In the genomic region with DNA sequence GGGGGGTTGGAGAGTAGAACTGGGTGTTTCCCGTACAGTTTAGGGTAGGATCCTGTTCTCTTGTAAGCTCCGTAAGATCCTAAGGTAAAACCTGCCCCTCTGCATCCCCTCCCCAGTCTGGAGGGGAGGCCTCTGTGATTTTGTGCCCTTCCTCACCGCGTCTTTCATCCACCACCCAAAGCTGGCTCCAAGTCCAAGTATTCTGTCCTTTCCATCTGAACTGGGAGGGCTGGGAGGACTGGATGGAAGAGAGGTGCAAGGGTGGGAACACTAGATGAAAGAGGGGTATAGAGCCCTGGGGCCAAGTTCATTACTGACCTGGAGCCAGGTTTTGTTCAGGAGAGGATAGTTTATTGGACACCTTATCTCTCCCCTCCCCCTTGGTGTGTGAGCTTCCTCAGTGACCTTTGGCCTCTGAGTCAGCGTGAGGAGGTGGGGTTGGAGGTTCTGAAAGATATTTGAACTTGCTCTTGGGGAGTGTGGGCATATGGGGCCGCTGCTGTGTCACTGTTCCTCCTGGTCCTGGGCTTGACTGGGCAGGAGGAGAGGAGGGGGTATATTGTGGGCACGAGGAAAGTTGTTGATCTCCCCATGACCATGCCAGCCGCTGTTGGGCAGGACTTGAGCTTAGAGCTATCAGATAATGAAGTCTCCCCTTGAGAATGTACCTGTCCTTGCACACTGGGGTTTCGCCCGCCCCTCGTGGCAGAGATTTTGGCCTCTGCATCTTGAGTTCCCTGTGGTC, we compare ENCODE assay signal across 8 cellular contexts. TPM values are rescaled to one million over a fixed set of nuclear protein-coding genes. Genes with fewer than 3 reads are reported as not detected.
DNase-seq lines count a peak whose midpoint lies in the region; ATAC-seq, FAIRE-seq and TF ChIP-seq lines count a peak whose summit lies in the region.

No MANE protein-coding gene starts in this region.

- no peaks in the 10 kb centered on the region for H3K9me3 ChIP-seq in psoas muscle

- H3K27me3 ChIP-seq in psoas muscle (ENCODE audit: insufficient read depth in 3 of 3, low read length in 2 of 3), result no peaks in the 10 kb centered on the region

- FAIRE-seq in RCC 7860 (lab: Jason Lieb, UNC), result peak; percentile 84

- ATAC-seq in Right ventricle myocardium superior (ENCODE audit: poor library complexity), result no peak
- peak in 2 of 4 donors; percentile 9 to 15 for ATAC-seq in psoas muscle
- no peak for ATAC-seq in GM19035 (IDR thresholded peaks at IDR 0.05; ENCODE audit: unreplicated experiment)

- H3K4me3 ChIP-seq in psoas muscle, result peak overlapping the region; percentile 93

- peak; percentile 43 for DNase-seq in NCI-H2227 (lab: John Stamatoyannopoulos, UW; ENCODE audit: unreplicated experiment)
- no peak for DNase-seq in NCI-H2227 treated with DMSO at 0.1 percent for 48 hours (lab: John Stamatoyannopoulos, UW)
- peak; percentile 84 for DNase-seq in RCC 7860 (ENCODE audit: low spot score)
- DNase-seq in activated gamma-delta T cell treated with anti-CD3 and anti-CD28 coated beads, Interleukin-2, amount 50 U/mL, for 16 hours (ENCODE audit: low read depth), result peak; percentile 68
- DNase-seq in Right ventricle myocardium superior, result peak; percentile 64
- peak; percentile 70 for DNase-seq in psoas muscle
- no peak for DNase-seq in NCI-H446 treated with DMSO at 0.1 percent for 48 hours (lab: John Stamatoyannopoulos, UW)

- H3K27ac ChIP-seq in psoas muscle, result peak overlapping the region; percentile 85

- intact Hi-C loops in Right ventricle myocardium superior (cut with DNase I), result no loop called here
- intact Hi-C loops in psoas muscle (cut with DNase I), result loop anchor here in 1 of 2 donors (5.0 kb wide), 1 partner anchor 36 kb away; no protein-coding TSS in a partner anchor

- 40 to 46% (median 42%) methylated on average over 11 of the region's 11 CpGs for WGBS in psoas muscle, 3 donors

- H3K4me1 ChIP-seq in psoas muscle, result peaks cover 35% of the 10 kb centered on the region

- no peaks in the 10 kb centered on the region for H3K36me3 ChIP-seq in psoas muscle (ENCODE audit: insufficient read depth in 1 of 2, low read depth in 1 of 2)

- TF ChIP-seq CTCF in psoas muscle (IDR thresholded peaks at IDR 0.05), result no peak

RNA-seq across cellular contexts. Expression of a gene that starts 1.6 kb away (rescaled TPM):
- total RNA-seq in Right ventricle myocardium superior (31.7 TPM), psoas muscle (10 to 100 TPM; 14.6 to 20.1 (median 17.2) TPM)
- 10 to 100 TPM in 2 of 3 donors, 1 to 10 TPM in 1; 8.6 to 14.0 (median 10.9) TPM for polyA plus RNA-seq in psoas muscle

RNA-seq across cellular contexts. Expression of a gene that starts 17.9 kb away (rescaled TPM):
- 767 TPM for total RNA-seq in Right ventricle myocardium superior
- 1,000 to 10,000 TPM in 1 of 4 donors, 100 to 1,000 TPM in 3; 816 to 1,006 (median 921) TPM for total RNA-seq in psoas muscle
- 1,000 to 10,000 TPM; 1,675 to 2,332 (median 1,765) TPM for polyA plus RNA-seq in psoas muscle

RNA-seq across cellular contexts. Expression of a gene that starts 46.3 kb away (rescaled TPM):
- 7.6 TPM for total RNA-seq in Right ventricle myocardium superior
- 10 to 100 TPM in 3 of 4 donors, 1 to 10 TPM in 1; 9.7 to 21.3 (median 15.3) TPM for total RNA-seq in psoas muscle
- 10 to 100 TPM; 13.5 to 22.0 (median 15.0) TPM for polyA plus RNA-seq in psoas muscle

Comparison
In these comparisons a context has a peak if more than half of its experiments do, and no peak if none do; other contexts are left out.
1. DNase-seq: peak in NCI-H2227 (single experiment), RCC 7860 (single experiment), activated gamma-delta T cell treated with anti-CD3 and anti-CD28 coated beads, Interleukin-2, amount 50 U/mL, for 16 hours (single experiment), Right ventricle myocardium superior (single experiment) and psoas muscle (2 of 2); none in NCI-H2227 treated with DMSO at 0.1 percent for 48 hours (single experiment) and NCI-H446 treated with DMSO at 0.1 percent for 48 hours (single experiment).